14 cellular contexts compared by ENCODE assay signal in the genomic region with DNA sequence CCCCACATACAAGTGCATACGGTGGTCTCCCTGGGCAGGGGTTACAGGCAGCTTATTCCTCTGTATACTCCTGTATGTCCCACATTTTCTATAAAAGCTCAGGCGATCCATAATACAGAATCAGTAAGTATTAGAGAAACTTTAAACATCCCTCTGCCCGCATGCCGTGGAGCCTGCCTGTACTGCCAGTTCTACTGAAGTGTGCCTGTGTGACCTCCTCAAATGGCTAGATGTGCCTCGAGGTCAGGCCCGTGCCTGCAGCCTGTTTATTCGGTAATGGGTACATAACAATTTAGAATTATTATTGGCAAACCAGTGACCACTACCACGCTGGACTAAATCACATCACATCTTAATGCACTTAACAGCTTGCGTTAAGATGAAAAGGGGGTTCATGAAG.
DNase-seq lines count a peak whose midpoint lies in the region; ATAC-seq and TF ChIP-seq lines count a peak whose summit lies in the region.
"Had no signal": no experiment of that assay in that cellular context is flagged by ENCODE, and none has a peak within 500 bp of the region (broad histone marks: within the 10 kb centered on the region; RNA-seq: fewer than 3 reads in every experiment).

No MANE protein-coding gene starts in this region.

- H2AFZ ChIP-seq in IMR-90 (replicated peaks; ENCODE audit: low read length, poor library complexity), result no peak overlapping the region
- H2AFZ ChIP-seq: PC-9 had no signal

- H3K27me3 ChIP-seq in IMR-90 (ENCODE audit: control insufficient read depth, insufficient read depth, low read length) (no peaks in the 10 kb centered on the region), prostate gland (replicated peaks; ENCODE audit: insufficient read depth) (no peaks in the 10 kb centered on the region), tibial nerve (no peaks in the 10 kb centered on the region)
- H3K27me3 ChIP-seq: MG63 had no signal

- TF ChIP-seq POLR2A in IMR-90 (IDR thresholded peaks at IDR 0.05; ENCODE audit: low read depth, low read length), result no peak
- TF ChIP-seq POLR2A in prostate gland (IDR thresholded peaks at IDR 0.05), result no peak
- no peak for TF ChIP-seq POLR2A in tibial nerve (IDR thresholded peaks at IDR 0.05)
- TF ChIP-seq POLR2A in erythroblast (IDR thresholded peaks at IDR 0.05; ENCODE audit: low read length), result no peak

- no peak overlapping the region for H3K23ac ChIP-seq in IMR-90 (ENCODE audit: low read depth, low read length)

- no peak overlapping the region for H3K4ac ChIP-seq in IMR-90 (ENCODE audit: low read depth, low read length)

- H3K27ac ChIP-seq in IMR-90 (ENCODE audit: insufficient read depth, low read length) (no peak overlapping the region), coronary artery (peak overlapping the region; percentile 66 to 74), prostate gland (peak overlapping the region; percentile 64), tibial nerve (peak overlapping the region; percentile 46 to 87 (median 83))
- H3K27ac ChIP-seq: PC-9 had no signal

- H2BK120ac ChIP-seq in IMR-90 (ENCODE audit: low read depth, low read length), result no peak overlapping the region

- ATAC-seq in IMR-90 (ENCODE audit: low read depth), result no peak

- CTCF ChIA-PET in IMR-90 (lab: Yijun Ruan, JAX), result interaction anchor here (1.1 to 6.4 kb wide), 4 partner anchors 17 to 457 kb away, joined by 4 to 47 read pairs (median 6); no protein-coding TSS in a partner anchor

- in situ Hi-C loops in IMR-90 (cut with MboI; ENCODE audit: low sequenced_read_pairs), result loop anchor here (5.0 kb wide), 1 partner anchor 444 kb away; no protein-coding TSS in a partner anchor

- TF ChIP-seq RAD21 in IMR-90 (IDR thresholded peaks at IDR 0.05; ENCODE audit: low read length), result no peak

- H3K4me1 ChIP-seq in IMR-90 (ENCODE audit: control insufficient read depth, insufficient read depth, low read length), result peaks cover 2% of the 10 kb centered on the region; the same call in 1 of the 2 replicates
- peaks cover 13% of the 10 kb centered on the region for H3K4me1 ChIP-seq in prostate gland (replicated peaks)
- H3K4me1 ChIP-seq in tibial nerve, result peaks cover 0 to 62% (median 17%) of the 10 kb centered on the region in 4 donors

- H4K5ac ChIP-seq in IMR-90 (ENCODE audit: low read depth, low read length), result no peak overlapping the region

- no peak for TF ChIP-seq CTCF in IMR-90 (conservative IDR thresholded peaks at IDR 0.05; ENCODE audit: low read depth, low read length)
- no peak for TF ChIP-seq CTCF in coronary artery (IDR thresholded peaks at IDR 0.05)
- TF ChIP-seq CTCF in prostate gland (IDR thresholded peaks at IDR 0.05), result no peak
- TF ChIP-seq CTCF in tibial nerve (IDR thresholded peaks at IDR 0.05), result no peak

- H2BK5ac ChIP-seq in IMR-90 (ENCODE audit: low read depth, low read length, poor library complexity, severe bottlenecking), result no peak overlapping the region

- POLR2A ChIA-PET in IMR-90 (lab: Charles Lee; ENCODE audit: unreplicated experiment), result no interaction called here

- H4K20me1 ChIP-seq in IMR-90 (ENCODE audit: insufficient read depth, low read length), result no peaks in the 10 kb centered on the region

- no peaks in the 10 kb centered on the region; a peak in 1 of 4 replicates for H3K79me1 ChIP-seq in IMR-90 (ENCODE audit: low read depth in 1 of 2, low read length in 2 of 2)

- no peak overlapping the region for H3K56ac ChIP-seq in IMR-90 (ENCODE audit: extremely low read depth, insufficient read depth, low read length)

- H3K4me3 ChIP-seq in IMR-90 (ENCODE audit: insufficient read depth, low read depth, low read length) (no peak overlapping the region), coronary artery (peak overlapping the region; percentile 63), prostate gland (no peak overlapping the region), tibial nerve (no peak overlapping the region)
- H3K4me3 ChIP-seq: MG63, PC-9 had no signal

- H2BK20ac ChIP-seq in IMR-90 (ENCODE audit: low read depth, low read length), result no peak overlapping the region

- H3K36me3 ChIP-seq in IMR-90 (ENCODE audit: control insufficient read depth, insufficient read depth, low read length) (no peaks in the 10 kb centered on the region), prostate gland (no peaks in the 10 kb centered on the region), tibial nerve (no peaks in the 10 kb centered on the region)
- H3K36me3 ChIP-seq: MG63 had no signal

- no peak overlapping the region for H2BK15ac ChIP-seq in IMR-90 (ENCODE audit: low read depth, low read length)

- no peaks in the 10 kb centered on the region; the same call in 1 of the 2 replicates for H3K9me1 ChIP-seq in IMR-90 (ENCODE audit: insufficient read depth, low read length)

- 100% methylated on average over 1 of the region's 9 CpGs; no CpG with 5 or more reads in 1 of the 2 experiments for WGBS in IMR-90 (ENCODE audit: extremely low coverage in 2 of 2, insufficient read length in 1 of 2), 2 experiments
- WGBS in prostate gland, result 65% methylated on average over 9 of the region's 9 CpGs
- WGBS in tibial nerve, 2 donors, result 67% methylated on average over 9 of the region's 9 CpGs

- no peak overlapping the region for H2AK5ac ChIP-seq in IMR-90 (ENCODE audit: low read depth, low read length)

- no peak overlapping the region for H3K9ac ChIP-seq in IMR-90 (ENCODE audit: low read depth, low read length)

- no peak for TF ChIP-seq EP300 in tibial nerve (IDR thresholded peaks at IDR 0.05)

- H2AK9ac ChIP-seq in IMR-90 (replicated peaks; ENCODE audit: low read depth, low read length, poor library complexity), result peak overlapping the region; percentile 60

- no peak overlapping the region for H3K4me2 ChIP-seq in IMR-90 (ENCODE audit: low read depth, low read length)

- no TSS peak for BruUV-seq in IMR-90 (replicated peaks; lab: Mats Ljungman, UMichigan)

- intact Hi-C loops in IMR-90 (cut with micrococcal nuclease), result loop anchor here (1.0 to 10.0 kb wide), 4 partner anchors 212 to 457 kb away; no protein-coding TSS in a partner anchor
- intact Hi-C loops in prostate gland (cut with DNase I), result loop anchor here (5.0 to 10.0 kb wide), 3 partner anchors 82 to 344 kb away; no protein-coding TSS in a partner anchor

- no peak overlapping the region for H4K8ac ChIP-seq in IMR-90 (ENCODE audit: low read depth in 2 of 2, low read length in 2 of 2)

- no peak overlapping the region for H3K14ac ChIP-seq in IMR-90 (replicated peaks; ENCODE audit: low read depth, low read length)

- no peak overlapping the region for H3K18ac ChIP-seq in IMR-90 (ENCODE audit: low read depth, low read length)

- H3K9me3 ChIP-seq in IMR-90 (ENCODE audit: control insufficient read depth, insufficient read depth, low read length) (no peaks in the 10 kb centered on the region), prostate gland (no peaks in the 10 kb centered on the region), tibial nerve (no peaks in the 10 kb centered on the region)
- H3K9me3 ChIP-seq: MG63 had no signal

- dilution Hi-C loops in IMR-90 (cut with HindIII; ENCODE audit: low sequenced_read_pairs, unreplicated experiment), result no loop called here

- no peak overlapping the region for H4K91ac ChIP-seq in IMR-90 (ENCODE audit: insufficient read depth, low read depth, low read length)

- no peak for DNase-seq in IMR-90
- peak; percentile 75 for DNase-seq in coronary artery (ENCODE audit: low spot score)
- DNase-seq in prostate gland (ENCODE audit: low spot score), result no peak
- DNase-seq in tibial nerve (ENCODE audit: low spot score in 2 of 2), result no peak
- DNase-seq in stimulated activated CD8-positive, alpha-beta memory T cell treated with anti-CD3 and anti-CD28 coated beads, Interleukin-4, amount 100 ng/mL, for 48 hours, result no peak
- no peak for DNase-seq in cerebellar cortex (ENCODE audit: low spot score)
- DNase-seq in erythroblast (lab: John Stamatoyannopoulos, UW), result no peak
- DNase-seq in stimulated activated CD4-positive, alpha-beta T cell treated with anti-CD3 and anti-CD28 coated beads, Interleukin-2, amount 100 ng/mL, for 48 hours, result no peak
- DNase-seq: MG63, NCI-H1092 treated with DMSO at 0.1 percent for 48 hours, NCI-H2081 treated with DMSO at 0.1 percent for 48 hours, NCI-H510A, NCI-H82, PC-9 had no signal

TF ChIP-seq in IMR-90, 13 proteins besides CTCF, POLR2A, EP300 and RAD21:
- TF ChIP-seq MXI1 (IDR thresholded peaks at IDR 0.05; ENCODE audit: borderline replicate concordance, low read depth, low read length) (no peak), FOS (IDR thresholded peaks at IDR 0.05; ENCODE audit: low read depth, low read length) (no peak), CEBPB (IDR thresholded peaks at IDR 0.05; ENCODE audit: low read depth, low read length) (no peak), NFE2L2 (IDR thresholded peaks at IDR 0.05; ENCODE audit: low read depth, low read length) (no peak), RCOR1 (IDR thresholded peaks at IDR 0.05; ENCODE audit: insufficient replicate concordance, low read length) (no peak), BHLHE40 (IDR thresholded peaks at IDR 0.05; ENCODE audit: low read depth, low read length) (no peak)
- TF ChIP-seq, protein P1, sequence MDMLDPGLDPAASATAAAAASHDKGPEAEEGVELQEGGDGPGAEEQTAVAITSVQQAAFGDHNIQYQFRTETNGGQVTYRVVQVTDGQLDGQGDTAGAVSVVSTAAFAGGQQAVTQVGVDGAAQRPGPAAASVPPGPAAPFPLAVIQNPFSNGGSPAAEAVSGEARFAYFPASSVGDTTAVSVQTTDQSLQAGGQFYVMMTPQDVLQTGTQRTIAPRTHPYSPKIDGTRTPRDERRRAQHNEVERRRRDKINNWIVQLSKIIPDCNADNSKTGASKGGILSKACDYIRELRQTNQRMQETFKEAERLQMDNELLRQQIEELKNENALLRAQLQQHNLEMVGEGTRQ (IDR thresholded peaks at IDR 0.05; ENCODE audit: low read depth, low read length), result no peak
TF ChIP-seq in IMR-90: peak in this region for 0.
